Comparison of ENCODE assay signal across 11 cellular contexts in genomic region chr1:16013908-16014258, GRCh38. TPM values are rescaled to one million over a fixed set of nuclear protein-coding genes. Genes with fewer than 3 reads are reported as not detected.
A peak's percentile ranks its signal among the peaks of the same experiment; 100 is the strongest.
DNase-seq lines count a peak whose midpoint lies in the region; ATAC-seq and TF ChIP-seq lines count a peak whose summit lies in the region.
"Had no signal": no experiment of that assay in that cellular context is flagged by ENCODE, and none has a peak within 500 bp of the region (broad histone marks: within the 10 kb centered on the region; RNA-seq: fewer than 3 reads in every experiment).

No MANE protein-coding gene starts in this region.

- H3K27me3 ChIP-seq in endodermal cell (ENCODE audit: control insufficient read depth, insufficient read depth, low read length, poor library complexity, severe bottlenecking) = no peaks in the 10 kb centered on the region
- no peaks in the 10 kb centered on the region for H3K27me3 ChIP-seq in tibial nerve

- H3K36me3 ChIP-seq in endodermal cell (ENCODE audit: control insufficient read depth, insufficient read depth, low read length) (no peaks in the 10 kb centered on the region), tibial nerve (no peaks in the 10 kb centered on the region)

- H3K4me3 ChIP-seq in endodermal cell (ENCODE audit: low read length) (no peak overlapping the region), tibial nerve (no peak overlapping the region)

- TF ChIP-seq CTCF in endodermal cell (conservative IDR thresholded peaks at IDR 0.05) (no peak), nephron (IDR thresholded peaks at IDR 0.05; ENCODE audit: unreplicated experiment in 3 of 3) (no peak), tibial nerve (IDR thresholded peaks at IDR 0.05) (no peak)

- no peak for ATAC-seq in activated T-cell treated with anti-CD3 and anti-CD28 coated beads, Interleukin-2, amount 50 U/mL, for 4 hours

- H3K4me1 ChIP-seq in endodermal cell (ENCODE audit: control insufficient read depth, insufficient read depth, low read length) = peaks cover 5% of the 10 kb centered on the region
- H3K4me1 ChIP-seq in tibial nerve = peaks cover 0 to 65% (median 22%) of the 10 kb centered on the region in 4 donors

- peak overlapping the region; percentile 13 for H3K4me3 Mint-ChIP-seq in activated T-cell treated with anti-CD3 and anti-CD28 coated beads, Interleukin-2, amount 50 U/mL, for 4 hours
- H3K4me3 Mint-ChIP-seq in activated T-cell treated with anti-CD3 and anti-CD28 coated beads, Interleukin-2, amount 50 U/mL, for 24 hours = no peak overlapping the region
- H3K4me3 Mint-ChIP-seq in endodermal cell = peak overlapping the region; percentile 40
- peak overlapping the region; percentile 38 to 66 (median 41) for H3K4me3 Mint-ChIP-seq in nephron
- H3K4me3 Mint-ChIP-seq: dendritic cell treated with granulocyte-macrophage colony-stimulating factor and Interleukin-4, amounts not matched to agents 40 ng/mL and 50 ng/mL, for 4 days had no signal

- H3K9me3 Mint-ChIP-seq in activated T-cell treated with anti-CD3 and anti-CD28 coated beads, Interleukin-2, amount 50 U/mL, for 4 hours = no peaks in the 10 kb centered on the region
- no peaks in the 10 kb centered on the region for H3K9me3 Mint-ChIP-seq in activated T-cell treated with anti-CD3 and anti-CD28 coated beads, Interleukin-2, amount 50 U/mL, for 24 hours
- H3K9me3 Mint-ChIP-seq in endodermal cell (no peaks in the 10 kb centered on the region), nephron (no peaks in the 10 kb centered on the region)
- H3K9me3 Mint-ChIP-seq: dendritic cell treated with granulocyte-macrophage colony-stimulating factor and Interleukin-4, amounts not matched to agents 40 ng/mL and 50 ng/mL, for 4 days; memory B cell had no signal

- no peaks in the 10 kb centered on the region for H3K36me3 Mint-ChIP-seq in activated T-cell treated with anti-CD3 and anti-CD28 coated beads, Interleukin-2, amount 50 U/mL, for 4 hours (ENCODE audit: insufficient read depth)
- H3K36me3 Mint-ChIP-seq in activated T-cell treated with anti-CD3 and anti-CD28 coated beads, Interleukin-2, amount 50 U/mL, for 24 hours (ENCODE audit: low read depth) = no peaks in the 10 kb centered on the region
- H3K36me3 Mint-ChIP-seq in endodermal cell (ENCODE audit: low read depth) = no peaks in the 10 kb centered on the region
- H3K36me3 Mint-ChIP-seq in nephron (ENCODE audit: low read depth) = no peaks in the 10 kb centered on the region
- H3K36me3 Mint-ChIP-seq: memory B cell had no signal

- H3K9me3 ChIP-seq in endodermal cell (ENCODE audit: control insufficient read depth, low read length) = no peaks in the 10 kb centered on the region
- H3K9me3 ChIP-seq in tibial nerve = no peaks in the 10 kb centered on the region

- no peak for DNase-seq in activated T-cell treated with anti-CD3 and anti-CD28 coated beads, Interleukin-2, amount 50 U/mL, for 4 hours
- no peak for DNase-seq in activated T-cell treated with anti-CD3 and anti-CD28 coated beads, Interleukin-2, amount 50 U/mL, for 24 hours
- DNase-seq in endodermal cell (no peak), tibial nerve (ENCODE audit: low spot score in 2 of 2) (no peak), NOMO-1 treated with DMSO at 0.1 percent for 48 hours (lab: John Stamatoyannopoulos, UW; ENCODE audit: unreplicated experiment) (no peak), ureter (ENCODE audit: low spot score) (no peak), NCI-H2029 (lab: John Stamatoyannopoulos, UW) (no peak)

- WGBS in endodermal cell (ENCODE audit: insufficient coverage in 1 of 2, insufficient read length in 1 of 2), 2 experiments = 77 to 83% methylated on average over 1 to 4 of the region's 4 CpGs
- WGBS in tibial nerve, 2 donors = 45 to 64% methylated on average over 4 of the region's 4 CpGs

- peaks cover 9% of the 10 kb centered on the region for H3K4me1 Mint-ChIP-seq in activated T-cell treated with anti-CD3 and anti-CD28 coated beads, Interleukin-2, amount 50 U/mL, for 4 hours (ENCODE audit: low read depth)
- H3K4me1 Mint-ChIP-seq in activated T-cell treated with anti-CD3 and anti-CD28 coated beads, Interleukin-2, amount 50 U/mL, for 24 hours (ENCODE audit: low read depth) = peaks cover 8% of the 10 kb centered on the region
- H3K4me1 Mint-ChIP-seq in endodermal cell (peaks cover 19% of the 10 kb centered on the region), nephron (peaks cover 48% of the 10 kb centered on the region)

- H3K27ac ChIP-seq in endodermal cell (ENCODE audit: low read depth, low read length) (no peak overlapping the region), tibial nerve (peak overlapping the region in 3 of 4 donors; percentile 46 to 80 (median 63))

- H3K27me3 Mint-ChIP-seq in activated T-cell treated with anti-CD3 and anti-CD28 coated beads, Interleukin-2, amount 50 U/mL, for 4 hours (ENCODE audit: low read depth) = peaks cover 21% of the 10 kb centered on the region
- H3K27me3 Mint-ChIP-seq in activated T-cell treated with anti-CD3 and anti-CD28 coated beads, Interleukin-2, amount 50 U/mL, for 24 hours = peaks cover 19% of the 10 kb centered on the region
- H3K27me3 Mint-ChIP-seq in endodermal cell (ENCODE audit: insufficient read depth) (no peaks in the 10 kb centered on the region), nephron (ENCODE audit: low read depth) (peaks cover 5% of the 10 kb centered on the region)

- no peak for TF ChIP-seq POLR2A in tibial nerve (IDR thresholded peaks at IDR 0.05)

- H3K27ac Mint-ChIP-seq in activated T-cell treated with anti-CD3 and anti-CD28 coated beads, Interleukin-2, amount 50 U/mL, for 24 hours = no peak overlapping the region
- H3K27ac Mint-ChIP-seq in endodermal cell = peak overlapping the region; percentile 84
- peak overlapping the region; percentile 86 to 92 (median 88) for H3K27ac Mint-ChIP-seq in nephron
- H3K27ac Mint-ChIP-seq: dendritic cell treated with granulocyte-macrophage colony-stimulating factor and Interleukin-4, amounts not matched to agents 40 ng/mL and 50 ng/mL, for 4 days; memory B cell had no signal

- H3K9ac ChIP-seq in endodermal cell (ENCODE audit: extremely low read depth, low read length, poor library complexity, severe bottlenecking) = no peak overlapping the region

- TF ChIP-seq EP300 in tibial nerve (IDR thresholded peaks at IDR 0.05) = no peak

RNA-seq across cellular contexts. Expression of gene HSPB7, which starts 4.0 kb away (rescaled TPM):
- total RNA-seq in activated T-cell treated with anti-CD3 and anti-CD28 coated beads, Interleukin-2, amount 50 U/mL, for 4 hours = under 1 TPM; 0.16 to 0.43 (median 0.24) TPM
- total RNA-seq in endodermal cell (under 1 TPM in 1 of 2 donors, not detected in 1; 0.15 TPM), tibial nerve (10 to 100 TPM; 10.4 to 42.6 (median 27.6) TPM), ureter (36.2 TPM)
- 0.18 TPM for polyA plus RNA-seq in endodermal cell (2013, experiment 1 of 2)
- polyA plus RNA-seq in endodermal cell (2013, experiment 2 of 2) = not detected
- total RNA-seq: A172 had no signal

RNA-seq across cellular contexts. Expression of gene CLCNKA, which starts 8.0 kb away (rescaled TPM):
- not detected for total RNA-seq in activated T-cell treated with anti-CD3 and anti-CD28 coated beads, Interleukin-2, amount 50 U/mL, for 4 hours
- total RNA-seq in endodermal cell (1 to 10 TPM; 3.2 to 3.5 TPM), tibial nerve (not detected), ureter (2.2 TPM)
- polyA plus RNA-seq in endodermal cell (2013, experiment 1 of 2) = 0.18 TPM
- polyA plus RNA-seq in endodermal cell (2013, experiment 2 of 2) = 0.37 TPM
- total RNA-seq: A172 had no signal

RNA-seq across cellular contexts. Expression of gene SRARP, which starts 9.8 kb away (rescaled TPM):
- total RNA-seq in activated T-cell treated with anti-CD3 and anti-CD28 coated beads, Interleukin-2, amount 50 U/mL, for 4 hours = not detected
- total RNA-seq in endodermal cell = 1 to 10 TPM in 1 of 2 donors, under 1 TPM in 1; 0.97 to 1.3 TPM
- polyA plus RNA-seq in endodermal cell (2013, experiment 1 of 2) = 0.18 TPM
- 0.12 TPM for polyA plus RNA-seq in endodermal cell (2013, experiment 2 of 2)
- under 1 TPM in 2 of 4 donors, not detected in 2; 0.39 to 0.90 TPM for total RNA-seq in tibial nerve
- total RNA-seq in ureter = not detected
- total RNA-seq: A172 had no signal

RNA-seq across cellular contexts. Expression of gene CLCNKB, which starts 29.7 kb away (rescaled TPM):
- not detected for total RNA-seq in activated T-cell treated with anti-CD3 and anti-CD28 coated beads, Interleukin-2, amount 50 U/mL, for 4 hours
- total RNA-seq in endodermal cell (1 to 10 TPM; 3.6 to 3.7 TPM), tibial nerve (1 to 10 TPM in 1 of 4 donors, under 1 TPM in 2, not detected in 1; 0.39 to 3.1 (median 0.44) TPM), ureter (0.65 TPM)
- polyA plus RNA-seq in endodermal cell (2013, experiment 1 of 2) = 3.4 TPM
- polyA plus RNA-seq in endodermal cell (2013, experiment 2 of 2) = 2.0 TPM
- total RNA-seq: A172 had no signal

RNA-seq across cellular contexts. Expression of gene ZBTB17, which starts 38.0 kb away (rescaled TPM):
- 10 to 100 TPM; 74.2 to 86.9 (median 81.1) TPM for total RNA-seq in activated T-cell treated with anti-CD3 and anti-CD28 coated beads, Interleukin-2, amount 50 U/mL, for 4 hours
- total RNA-seq in endodermal cell (10 to 100 TPM; 28.0 to 31.7 TPM), tibial nerve (10 to 100 TPM; 34.5 to 85.2 (median 52.4) TPM), ureter (44.4 TPM)
- polyA plus RNA-seq in endodermal cell (2013, experiment 1 of 2) = 35.1 TPM
- 32.6 TPM for polyA plus RNA-seq in endodermal cell (2013, experiment 2 of 2)

Comparison
In these comparisons a context has a peak if more than half of its experiments do, and no peak if none do; other contexts are left out.
1. RNA of gene HSPB7, which starts 4.0 kb away (total RNA-seq): 36.2 TPM in ureter (single experiment) and 10.4 to 42.6 TPM in tibial nerve; 0.16 to 0.43 TPM in activated T-cell treated with anti-CD3 and anti-CD28 coated beads, Interleukin-2, amount 50 U/mL, for 4 hours and 0.15 TPM in endodermal cell; every median in the first group is over 4 times any median in the second.